Comparison of ENCODE assay signal across 10 cellular contexts in genomic region chr19:4916292-4917082, GRCh38. TPM values are rescaled to one million over a fixed set of nuclear protein-coding genes. Genes with fewer than 3 reads are reported as not detected.
DNase-seq lines count a peak whose midpoint lies in the region; ATAC-seq and TF ChIP-seq lines count a peak whose summit lies in the region.
"Had no signal": no experiment of that assay in that cellular context is flagged by ENCODE, and none has a peak within 500 bp of the region (broad histone marks: within the 10 kb centered on the region; RNA-seq: fewer than 3 reads in every experiment).

No MANE protein-coding gene starts in this region.

- H3K18ac ChIP-seq in trophoblast cell (ENCODE audit: low read length), result peak overlapping the region; percentile 38

- H3K79me1 ChIP-seq in trophoblast cell (ENCODE audit: low read length), result peaks cover 1% of the 10 kb centered on the region

- no peaks in the 10 kb centered on the region for H3K9me3 ChIP-seq in RWPE2 (ENCODE audit: severe bottlenecking)
- H3K9me3 ChIP-seq in trophoblast cell (ENCODE audit: insufficient read depth, low read depth, low read length), result peaks cover 3% of the 10 kb centered on the region
- H3K9me3 ChIP-seq in SJCRH30 (replicated peaks), result no peaks in the 10 kb centered on the region

- H4K12ac ChIP-seq in trophoblast cell (ENCODE audit: low read depth, low read length), result no peak overlapping the region

- ATAC-seq in RWPE2 (ENCODE audit: low read depth), result no peak
- no peak for ATAC-seq in GM19452 (IDR thresholded peaks at IDR 0.05; ENCODE audit: unreplicated experiment)
- ATAC-seq in SK-N-SH treated with all-trans-retinoic acid at 6 μM for 48 hours, result no peak
- no peak for ATAC-seq in GM21381 (IDR thresholded peaks at IDR 0.05; ENCODE audit: unreplicated experiment)

- no peak overlapping the region for H2AFZ ChIP-seq in trophoblast cell (ENCODE audit: insufficient read depth, low read length, poor library complexity)

- no peak overlapping the region for H4K8ac ChIP-seq in trophoblast cell (ENCODE audit: low read depth, low read length)

- H2AK5ac ChIP-seq in trophoblast cell (ENCODE audit: low read length), result peak overlapping the region; percentile 20

- H3K14ac ChIP-seq in trophoblast cell (ENCODE audit: low read length), result no peak overlapping the region

- H3K27me3 ChIP-seq in RWPE2 (ENCODE audit: insufficient read depth, poor library complexity, severe bottlenecking), result no peaks in the 10 kb centered on the region
- no peaks in the 10 kb centered on the region for H3K27me3 ChIP-seq in trophoblast cell (ENCODE audit: insufficient read depth, low read length)
- no peaks in the 10 kb centered on the region for H3K27me3 ChIP-seq in SJCRH30

- no peak overlapping the region for H3K9ac ChIP-seq in trophoblast cell (ENCODE audit: low read length)

- no peak overlapping the region for H2BK5ac ChIP-seq in trophoblast cell (ENCODE audit: low read depth, low read length, poor library complexity)

- no peaks in the 10 kb centered on the region for H3K79me2 ChIP-seq in trophoblast cell (ENCODE audit: control insufficient read depth, insufficient read depth, low read length, poor library complexity)

- no CpG with 5 or more reads among the region's 41 CpGs for WGBS in trophoblast cell (ENCODE audit: extremely low coverage, insufficient coverage, insufficient read length)

- DNase-seq in GDM1 (lab: John Stamatoyannopoulos, UW) (peak; percentile 91), RWPE2 (ENCODE audit: low spot score) (no peak), caudate nucleus (lab: John Stamatoyannopoulos, UW) (no peak), trophoblast cell (no peak), SJCRH30 (no peak)
- DNase-seq: erythroblast had no signal

- peak overlapping the region; percentile 28 for H4K91ac ChIP-seq in trophoblast cell (ENCODE audit: low read depth, low read length)

- peak overlapping the region; percentile 0 for H2BK12ac ChIP-seq in trophoblast cell (ENCODE audit: low read length)

- no peak for TF ChIP-seq CTCF in RWPE2 (IDR thresholded peaks at IDR 0.05; ENCODE audit: poor library complexity, severe bottlenecking)

- peak overlapping the region; percentile 10 for H2BK120ac ChIP-seq in trophoblast cell (ENCODE audit: insufficient read depth, low read length, poor library complexity)

- no peak overlapping the region for H3K4me2 ChIP-seq in trophoblast cell (ENCODE audit: low read length)

- H3K27ac ChIP-seq in RWPE2 (ENCODE audit: poor library complexity, severe bottlenecking) (peak overlapping the region; percentile 84), caudate nucleus (ENCODE audit: low read depth, low read length) (peak overlapping the region; percentile 26), trophoblast cell (ENCODE audit: low read depth, low read length) (no peak overlapping the region), SJCRH30 (no peak overlapping the region)

- H3K36me3 ChIP-seq in RWPE2 (ENCODE audit: low read depth) (peaks cover 72% of the 10 kb centered on the region), trophoblast cell (ENCODE audit: control insufficient read depth in 1 of 2, insufficient read depth in 2 of 2, low read length in 2 of 2) (peaks cover 22 to 29% of the 10 kb centered on the region in 2 experiments), SJCRH30 (peaks cover 91% of the 10 kb centered on the region)

- H3K4me1 ChIP-seq in RWPE2 (ENCODE audit: insufficient read depth, poor library complexity, severe bottlenecking), result peaks cover 34% of the 10 kb centered on the region
- H3K4me1 ChIP-seq in trophoblast cell (ENCODE audit: control insufficient read depth in 1 of 2, insufficient read depth in 2 of 2, low read length in 2 of 2), result peaks cover 14% of the 10 kb centered on the region in 2 experiments
- peaks cover 28% of the 10 kb centered on the region for H3K4me1 ChIP-seq in SJCRH30

- no peak overlapping the region for H3K23ac ChIP-seq in trophoblast cell (ENCODE audit: low read length)

- H3K4ac ChIP-seq in trophoblast cell (ENCODE audit: low read depth, low read length), result peak overlapping the region; percentile 15

- H3K4me3 ChIP-seq in RWPE2 (ENCODE audit: severe bottlenecking) (no peak overlapping the region), trophoblast cell (ENCODE audit: low read depth, low read length) (no peak overlapping the region), SJCRH30 (no peak overlapping the region)

TF ChIP-seq in SK-N-SH treated with all-trans-retinoic acid at 6 μM for 48 hours, 23 proteins besides CTCF, POLR2A, EP300 and RAD21 (continues in another document):
- no peak for TF ChIP-seq ZNF70 (CRISPR knock-in tag; IDR thresholded peaks at IDR 0.05)
- no peak for TF ChIP-seq ZNF8 (CRISPR knock-in tag; IDR thresholded peaks at IDR 0.05)
- TF ChIP-seq, protein P1, sequence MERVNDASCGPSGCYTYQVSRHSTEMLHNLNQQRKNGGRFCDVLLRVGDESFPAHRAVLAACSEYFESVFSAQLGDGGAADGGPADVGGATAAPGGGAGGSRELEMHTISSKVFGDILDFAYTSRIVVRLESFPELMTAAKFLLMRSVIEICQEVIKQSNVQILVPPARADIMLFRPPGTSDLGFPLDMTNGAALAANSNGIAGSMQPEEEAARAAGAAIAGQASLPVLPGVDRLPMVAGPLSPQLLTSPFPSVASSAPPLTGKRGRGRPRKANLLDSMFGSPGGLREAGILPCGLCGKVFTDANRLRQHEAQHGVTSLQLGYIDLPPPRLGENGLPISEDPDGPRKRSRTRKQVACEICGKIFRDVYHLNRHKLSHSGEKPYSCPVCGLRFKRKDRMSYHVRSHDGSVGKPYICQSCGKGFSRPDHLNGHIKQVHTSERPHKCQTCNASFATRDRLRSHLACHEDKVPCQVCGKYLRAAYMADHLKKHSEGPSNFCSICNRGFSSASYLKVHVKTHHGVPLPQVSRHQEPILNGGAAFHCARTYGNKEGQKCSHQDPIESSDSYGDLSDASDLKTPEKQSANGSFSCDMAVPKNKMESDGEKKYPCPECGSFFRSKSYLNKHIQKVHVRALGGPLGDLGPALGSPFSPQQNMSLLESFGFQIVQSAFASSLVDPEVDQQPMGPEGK (CRISPR knock-in tag; IDR thresholded peaks at IDR 0.05; ENCODE audit: borderline replicate concordance), result no peak
- TF ChIP-seq, protein P2, sequence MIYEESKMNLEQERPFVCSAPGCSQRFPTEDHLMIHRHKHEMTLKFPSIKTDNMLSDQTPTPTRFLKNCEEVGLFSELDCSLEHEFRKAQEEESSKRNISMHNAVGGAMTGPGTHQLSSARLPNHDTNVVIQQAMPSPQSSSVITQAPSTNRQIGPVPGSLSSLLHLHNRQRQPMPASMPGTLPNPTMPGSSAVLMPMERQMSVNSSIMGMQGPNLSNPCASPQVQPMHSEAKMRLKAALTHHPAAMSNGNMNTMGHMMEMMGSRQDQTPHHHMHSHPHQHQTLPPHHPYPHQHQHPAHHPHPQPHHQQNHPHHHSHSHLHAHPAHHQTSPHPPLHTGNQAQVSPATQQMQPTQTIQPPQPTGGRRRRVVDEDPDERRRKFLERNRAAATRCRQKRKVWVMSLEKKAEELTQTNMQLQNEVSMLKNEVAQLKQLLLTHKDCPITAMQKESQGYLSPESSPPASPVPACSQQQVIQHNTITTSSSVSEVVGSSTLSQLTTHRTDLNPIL (CRISPR knock-in tag; IDR thresholded peaks at IDR 0.05; ENCODE audit: low read depth), result no peak
- no peak for TF ChIP-seq POU6F1 (CRISPR knock-in tag; IDR thresholded peaks at IDR 0.05; ENCODE audit: borderline replicate concordance, low read depth)
- no peak for TF ChIP-seq CSDC2 (CRISPR knock-in tag; IDR thresholded peaks at IDR 0.05)
- no peak for TF ChIP-seq TCF4 (CRISPR knock-in tag; IDR thresholded peaks at IDR 0.05; ENCODE audit: borderline replicate concordance)
- TF ChIP-seq, protein P3, sequence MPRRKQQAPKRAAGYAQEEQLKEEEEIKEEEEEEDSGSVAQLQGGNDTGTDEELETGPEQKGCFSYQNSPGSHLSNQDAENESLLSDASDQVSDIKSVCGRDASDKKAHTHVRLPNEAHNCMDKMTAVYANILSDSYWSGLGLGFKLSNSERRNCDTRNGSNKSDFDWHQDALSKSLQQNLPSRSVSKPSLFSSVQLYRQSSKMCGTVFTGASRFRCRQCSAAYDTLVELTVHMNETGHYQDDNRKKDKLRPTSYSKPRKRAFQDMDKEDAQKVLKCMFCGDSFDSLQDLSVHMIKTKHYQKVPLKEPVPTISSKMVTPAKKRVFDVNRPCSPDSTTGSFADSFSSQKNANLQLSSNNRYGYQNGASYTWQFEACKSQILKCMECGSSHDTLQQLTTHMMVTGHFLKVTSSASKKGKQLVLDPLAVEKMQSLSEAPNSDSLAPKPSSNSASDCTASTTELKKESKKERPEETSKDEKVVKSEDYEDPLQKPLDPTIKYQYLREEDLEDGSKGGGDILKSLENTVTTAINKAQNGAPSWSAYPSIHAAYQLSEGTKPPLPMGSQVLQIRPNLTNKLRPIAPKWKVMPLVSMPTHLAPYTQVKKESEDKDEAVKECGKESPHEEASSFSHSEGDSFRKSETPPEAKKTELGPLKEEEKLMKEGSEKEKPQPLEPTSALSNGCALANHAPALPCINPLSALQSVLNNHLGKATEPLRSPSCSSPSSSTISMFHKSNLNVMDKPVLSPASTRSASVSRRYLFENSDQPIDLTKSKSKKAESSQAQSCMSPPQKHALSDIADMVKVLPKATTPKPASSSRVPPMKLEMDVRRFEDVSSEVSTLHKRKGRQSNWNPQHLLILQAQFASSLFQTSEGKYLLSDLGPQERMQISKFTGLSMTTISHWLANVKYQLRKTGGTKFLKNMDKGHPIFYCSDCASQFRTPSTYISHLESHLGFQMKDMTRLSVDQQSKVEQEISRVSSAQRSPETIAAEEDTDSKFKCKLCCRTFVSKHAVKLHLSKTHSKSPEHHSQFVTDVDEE (CRISPR knock-in tag; IDR thresholded peaks at IDR 0.05), result no peak
- TF ChIP-seq GLIS3 (CRISPR knock-in tag; IDR thresholded peaks at IDR 0.05), result no peak

RNA-seq across cellular contexts. Expression of gene UHRF1, which starts 7.2 kb away (rescaled TPM):
- 15.1 and 16.0 TPM in 2 replicates for polyA plus RNA-seq in trophoblast cell (2013)
- 228 and 230 TPM in 2 replicates for total RNA-seq in SJCRH30 (2014; rRNA removed; shearing (Covaris generic))

RNA-seq across cellular contexts. Expression of gene ARRDC5, which starts 13.8 kb away (rescaled TPM):
- polyA plus RNA-seq in trophoblast cell (2013), result not detected in 2 replicates
- not detected in 2 replicates for total RNA-seq in SJCRH30 (2014; rRNA removed; shearing (Covaris generic))
- total RNA-seq: RPMI7951 had no signal

RNA-seq across cellular contexts. Expression of gene PLIN3, which starts 49.0 kb away (rescaled TPM):
- 45.5 and 47.5 TPM in 2 replicates for polyA plus RNA-seq in trophoblast cell (2013)
- 49.0 and 50.1 TPM in 2 replicates for total RNA-seq in SJCRH30 (2014; rRNA removed; shearing (Covaris generic))

RNA-seq across cellular contexts. Expression of gene KDM4B, which starts 52.4 kb away (rescaled TPM):
- polyA plus RNA-seq in trophoblast cell (2013), result 37.1 and 37.3 TPM in 2 replicates
- total RNA-seq in SJCRH30 (2014; rRNA removed; shearing (Covaris generic)), result 15.5 and 16.2 TPM in 2 replicates

Comparison
In these comparisons a context has a peak if more than half of its experiments do, and no peak if none do; other contexts are left out.
1. H3K27ac ChIP-seq: peak in RWPE2 (single experiment) and caudate nucleus (single experiment); none in trophoblast cell (single experiment) and SJCRH30 (single experiment).